ENCODE assay signal across 10 cellular contexts in the genomic region with DNA sequence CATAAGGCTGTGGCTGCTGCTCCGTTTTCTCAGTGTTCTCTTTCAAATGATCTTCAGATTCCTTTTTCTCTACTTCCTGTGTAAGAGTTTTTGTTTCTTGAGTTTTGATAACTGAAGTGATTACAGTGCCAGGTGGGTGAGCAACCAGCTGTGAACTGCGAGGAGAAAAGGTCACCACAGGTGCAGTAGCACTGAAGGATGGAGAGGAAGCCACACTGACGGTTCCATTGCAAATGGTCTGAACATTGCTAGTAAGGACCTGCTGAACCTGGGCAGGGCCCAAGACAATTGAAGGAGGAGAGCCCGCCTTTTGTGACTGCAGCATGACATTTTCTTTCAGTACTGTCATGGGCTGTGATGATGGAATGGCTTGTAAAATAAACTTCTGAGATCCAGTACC.
DNase-seq lines count a peak whose midpoint lies in the region; ATAC-seq, FAIRE-seq and TF ChIP-seq lines count a peak whose summit lies in the region.
"Had no signal": no experiment of that assay in that cellular context is flagged by ENCODE, and none has a peak within 500 bp of the region (broad histone marks: within the 10 kb centered on the region; RNA-seq: fewer than 3 reads in every experiment).

No MANE protein-coding gene starts in this region.

- in situ Hi-C loops in GM13977 (cut with MboI; ENCODE audit: low pct_unique_long_range_greater_than_20kb, low sequenced_read_pairs, unreplicated experiment): no loop called here

- H3K27ac ChIP-seq in gastroesophageal sphincter: no peak overlapping the region
- no peak overlapping the region for H3K27ac ChIP-seq in pancreas
- H3K27ac ChIP-seq: VCaP had no signal

- no peaks in the 10 kb centered on the region for H3K27me3 Mint-ChIP-seq in type B pancreatic cell

- peak; percentile 60 for ATAC-seq in GM21367 (IDR thresholded peaks at IDR 0.05; ENCODE audit: unreplicated experiment)
- peak; percentile 86 for ATAC-seq in HG03460 (IDR thresholded peaks at IDR 0.05; ENCODE audit: unreplicated experiment)
- ATAC-seq in left colon: peak; percentile 14
- ATAC-seq in HG03097 (IDR thresholded peaks at IDR 0.05; ENCODE audit: low FRiP score, unreplicated experiment): no peak
- no peak for ATAC-seq in gastroesophageal sphincter
- ATAC-seq in pancreas: no peak

- WGBS in gastroesophageal sphincter (ENCODE audit: low coverage in 1 of 2), 2 donors: 70 to 93% methylated on average over 3 to 4 of the region's 4 CpGs
- WGBS in pancreas, 2 donors: 84 to 87% methylated on average over 4 of the region's 4 CpGs

- no peaks in the 10 kb centered on the region for H3K9me3 Mint-ChIP-seq in type B pancreatic cell

- no peaks in the 10 kb centered on the region for H3K27me3 ChIP-seq in gastroesophageal sphincter
- H3K27me3 ChIP-seq in pancreas: no peaks in the 10 kb centered on the region

- H3K36me3 ChIP-seq in gastroesophageal sphincter: peaks cover 0 to 52% of the 10 kb centered on the region in 2 donors
- peaks cover 6 to 41% (median 14%) of the 10 kb centered on the region in 3 donors for H3K36me3 ChIP-seq in pancreas

- TF ChIP-seq POLR2A in gastroesophageal sphincter (IDR thresholded peaks at IDR 0.05): no peak

- intact Hi-C loops in left colon (cut with DNase I, micrococcal nuclease): no loop called here
- intact Hi-C loops in pancreas (cut with DNase I): no loop called here

- H3K4me1 ChIP-seq in gastroesophageal sphincter: no peaks in the 10 kb centered on the region
- peaks cover 0 to 8% (median 8%) of the 10 kb centered on the region in 3 donors for H3K4me1 ChIP-seq in pancreas

- H3K27ac Mint-ChIP-seq in type B pancreatic cell: no peak overlapping the region

- no peaks in the 10 kb centered on the region for H3K4me1 Mint-ChIP-seq in type B pancreatic cell (ENCODE audit: unreplicated experiment)

- no peak overlapping the region for H3K4me3 Mint-ChIP-seq in type B pancreatic cell

- no peaks in the 10 kb centered on the region for H3K9me3 ChIP-seq in gastroesophageal sphincter
- H3K9me3 ChIP-seq in pancreas: no peaks in the 10 kb centered on the region

- DNase-seq in GM13977 (ENCODE audit: low spot score) (peak; percentile 32), left colon (no peak), pancreas (no peak), type B pancreatic cell (ENCODE audit: extremely low spot score, unreplicated experiment) (no peak)
- DNase-seq: mammary epithelial cell had no signal

- no peak overlapping the region for H3K4me3 ChIP-seq in gastroesophageal sphincter
- no peak overlapping the region for H3K4me3 ChIP-seq in pancreas

- TF ChIP-seq CTCF in GM13977 (IDR thresholded peaks at IDR 0.05; ENCODE audit: extremely low read depth, insufficient read depth, missing control alignments) (no peak), gastroesophageal sphincter (IDR thresholded peaks at IDR 0.05) (no peak), pancreas (IDR thresholded peaks at IDR 0.05) (no peak), type B pancreatic cell (conservative IDR thresholded peaks at IDR 0.05) (no peak)

- TF ChIP-seq EP300 in gastroesophageal sphincter (IDR thresholded peaks at IDR 0.05): no peak

- no peak for FAIRE-seq in pancreas (lab: Jason Lieb, UNC)

- H3K36me3 Mint-ChIP-seq in type B pancreatic cell: peaks cover 6% of the 10 kb centered on the region

Comparison
In these comparisons a context has a peak if more than half of its experiments do, and no peak if none do; other contexts are left out.
1. ATAC-seq: peak in GM21367 (single experiment), HG03460 (single experiment) and left colon (single experiment); none in HG03097 (single experiment), gastroesophageal sphincter (single experiment) and pancreas (0 of 4).